ENCODE assay signal across 8 cellular contexts in the genomic region with DNA sequence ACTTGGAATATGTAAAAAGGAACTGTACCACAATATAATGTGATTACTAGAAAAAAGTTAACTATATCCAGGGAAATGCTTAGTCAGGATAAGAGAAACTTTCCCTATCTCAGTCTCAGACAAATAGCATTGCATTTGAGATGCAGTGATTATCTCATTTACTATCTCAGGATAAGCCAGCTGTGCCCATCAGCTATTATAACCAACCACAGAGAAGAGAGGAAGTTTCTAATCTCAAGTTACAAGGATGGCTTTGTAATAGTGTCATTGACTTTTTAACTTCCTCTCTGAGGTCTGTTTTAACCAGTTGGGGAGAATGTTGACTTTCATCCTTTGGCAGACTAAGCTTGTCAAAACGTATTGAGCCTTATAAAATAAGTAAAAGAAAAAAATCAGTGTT. TPM values are rescaled to one million over a fixed set of nuclear protein-coding genes. Genes with fewer than 3 reads are reported as not detected.
DNase-seq lines count a peak whose midpoint lies in the region; ATAC-seq and TF ChIP-seq lines count a peak whose summit lies in the region.
"Had no signal": no experiment of that assay in that cellular context is flagged by ENCODE, and none has a peak within 500 bp of the region (broad histone marks: within the 10 kb centered on the region; RNA-seq: fewer than 3 reads in every experiment).

No MANE protein-coding gene starts in this region.

- no peak overlapping the region for H3K27ac Mint-ChIP-seq in endodermal cell

- H3K36me3 Mint-ChIP-seq in endodermal cell (ENCODE audit: low read depth), result peaks cover 20% of the 10 kb centered on the region

- H3K9me3 ChIP-seq in mucosa of descending colon, result no peaks in the 10 kb centered on the region
- no peaks in the 10 kb centered on the region for H3K9me3 ChIP-seq in upper lobe of right lung
- no peaks in the 10 kb centered on the region for H3K9me3 ChIP-seq in vagina
- no peaks in the 10 kb centered on the region for H3K9me3 ChIP-seq in endodermal cell (ENCODE audit: control insufficient read depth, low read length)

- H3K27me3 ChIP-seq in upper lobe of right lung, result no peaks in the 10 kb centered on the region
- H3K27me3 ChIP-seq in vagina, result no peaks in the 10 kb centered on the region
- no peaks in the 10 kb centered on the region for H3K27me3 ChIP-seq in endodermal cell (ENCODE audit: control insufficient read depth, insufficient read depth, low read length, poor library complexity, severe bottlenecking)

- H3K36me3 ChIP-seq in mucosa of descending colon (ENCODE audit: low read depth) (no peaks in the 10 kb centered on the region), upper lobe of right lung (peaks cover 34% of the 10 kb centered on the region), vagina (peaks cover 0 to 6% of the 10 kb centered on the region in 2 donors), endodermal cell (ENCODE audit: control insufficient read depth, insufficient read depth, low read length) (peaks cover 28% of the 10 kb centered on the region)

- H3K4me1 ChIP-seq in mucosa of descending colon (ENCODE audit: low read depth), result peaks cover 6% of the 10 kb centered on the region
- H3K4me1 ChIP-seq in upper lobe of right lung, result peaks cover 4% of the 10 kb centered on the region
- no peaks in the 10 kb centered on the region for H3K4me1 ChIP-seq in vagina
- no peaks in the 10 kb centered on the region for H3K4me1 ChIP-seq in endodermal cell (ENCODE audit: control insufficient read depth, insufficient read depth, low read length)

- H3K27ac ChIP-seq in upper lobe of right lung (no peak overlapping the region), vagina (no peak overlapping the region), endodermal cell (ENCODE audit: low read depth, low read length) (no peak overlapping the region)

- no peak for TF ChIP-seq POLR2A in vagina (IDR thresholded peaks at IDR 0.05)

- WGBS in endodermal cell (ENCODE audit: insufficient coverage in 1 of 2, insufficient read length in 1 of 2), 2 experiments, result 57 to 68% methylated on average over 1 of the region's 1 CpG

- TF ChIP-seq CTCF in mucosa of descending colon (IDR thresholded peaks at IDR 0.05) (no peak), upper lobe of right lung (IDR thresholded peaks at IDR 0.05) (no peak), vagina (IDR thresholded peaks at IDR 0.05) (no peak), endodermal cell (conservative IDR thresholded peaks at IDR 0.05) (no peak)

- ATAC-seq in GM18909 (IDR thresholded peaks at IDR 0.05; ENCODE audit: poor library complexity, unreplicated experiment), result peak; percentile 89
- ATAC-seq in HG02885 (IDR thresholded peaks at IDR 0.05; ENCODE audit: poor library complexity, unreplicated experiment), result peak; percentile 66
- ATAC-seq in mucosa of descending colon, result peak; percentile 26
- ATAC-seq in upper lobe of right lung, result no peak

- H3K9me3 Mint-ChIP-seq in endodermal cell, result no peaks in the 10 kb centered on the region

- no peak overlapping the region for H3K4me3 Mint-ChIP-seq in endodermal cell

- H3K4me3 ChIP-seq in mucosa of descending colon (no peak overlapping the region), upper lobe of right lung (no peak overlapping the region), vagina (no peak overlapping the region), endodermal cell (ENCODE audit: low read length) (no peak overlapping the region)
- H3K4me3 ChIP-seq: lung had no signal

- peak; percentile 18 for DNase-seq in OCI-M2 (lab: John Stamatoyannopoulos, UW; ENCODE audit: unreplicated experiment)
- no peak for DNase-seq in mucosa of descending colon
- no peak for DNase-seq in upper lobe of right lung
- no peak for DNase-seq in vagina (ENCODE audit: extremely low spot score in 2 of 2)
- DNase-seq in endodermal cell, result no peak

- no peak overlapping the region for H3K9ac ChIP-seq in endodermal cell (ENCODE audit: extremely low read depth, low read length, poor library complexity, severe bottlenecking)

- H3K27me3 Mint-ChIP-seq in endodermal cell (ENCODE audit: insufficient read depth), result no peaks in the 10 kb centered on the region

- intact Hi-C loops in mucosa of descending colon (cut with DNase I, micrococcal nuclease) (no loop called here), upper lobe of right lung (cut with DNase I) (no loop called here), vagina (cut with DNase I) (no loop called here)

- peaks cover 28% of the 10 kb centered on the region for H3K4me1 Mint-ChIP-seq in endodermal cell

RNA-seq across cellular contexts. Expression of gene SNX25, which starts 56.5 kb away (rescaled TPM):
- total RNA-seq in mucosa of descending colon (10 to 100 TPM; 10.8 to 29.7 (median 16.8) TPM), upper lobe of right lung (98.5 TPM), vagina (13.0 TPM), endodermal cell (10 to 100 TPM; 21.4 to 26.0 TPM)
- 8.6 TPM for polyA plus RNA-seq in endodermal cell (2013, experiment 1 of 2)
- polyA plus RNA-seq in endodermal cell (2013, experiment 2 of 2), result 11.0 TPM
